Comparison of ENCODE assay signal across 1 cellular context in genomic region chr9:95611354-95611753, GRCh38.
TF ChIP-seq lines count a peak whose summit lies in the region.

No MANE protein-coding gene starts in this region.

TF ChIP-seq in WTC11, 78 proteins besides CTCF, POLR2A, EP300 and RAD21 (continued from another document):
- no peak for TF ChIP-seq ZNF532 (CRISPR knock-in tag; IDR thresholded peaks at IDR 0.05; ENCODE audit: borderline replicate concordance)
- TF ChIP-seq GTF2I (CRISPR knock-in tag; conservative IDR thresholded peaks at IDR 0.05) = no peak
- TF ChIP-seq ELF4 (CRISPR knock-in tag; IDR thresholded peaks at IDR 0.05; ENCODE audit: low read depth) = no peak
- no peak for TF ChIP-seq KAT7 (CRISPR knock-in tag; IDR thresholded peaks at IDR 0.05; ENCODE audit: borderline replicate concordance)
- no peak for TF ChIP-seq NR2C2 (CRISPR knock-in tag; IDR thresholded peaks at IDR 0.05)
- TF ChIP-seq ATF3 (CRISPR knock-in tag; conservative IDR thresholded peaks at IDR 0.05) = no peak
- TF ChIP-seq ZNF138 (CRISPR knock-in tag; conservative IDR thresholded peaks at IDR 0.05) = no peak
- TF ChIP-seq GABPB1 (CRISPR knock-in tag; IDR thresholded peaks at IDR 0.05) = no peak
- no peak for TF ChIP-seq IRF2 (CRISPR knock-in tag; IDR thresholded peaks at IDR 0.05; ENCODE audit: borderline replicate concordance, low read depth)
- no peak for TF ChIP-seq RELA (CRISPR knock-in tag; IDR thresholded peaks at IDR 0.05; ENCODE audit: borderline replicate concordance)
- TF ChIP-seq EMX1 (CRISPR knock-in tag; IDR thresholded peaks at IDR 0.05) = no peak
